In the genomic region with DNA sequence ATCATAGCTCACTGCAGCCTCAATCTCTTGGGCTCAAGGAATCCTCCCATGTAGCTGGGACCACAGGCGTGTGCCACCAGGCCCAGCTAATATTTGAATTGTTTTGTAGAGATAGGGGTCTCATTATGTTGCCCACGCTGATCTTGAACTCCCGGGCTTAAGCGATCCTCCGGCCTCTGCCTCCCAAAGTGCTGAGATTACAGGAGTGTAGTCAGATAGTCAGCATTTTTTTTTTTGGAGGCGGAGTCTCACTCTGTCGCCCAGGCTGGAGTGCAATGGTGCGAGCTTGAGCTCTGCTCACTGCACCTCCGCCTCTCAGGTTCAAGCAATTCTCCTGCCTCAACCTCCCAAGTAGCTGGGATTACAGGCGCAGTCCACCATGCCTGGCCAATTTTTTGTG, we compare ENCODE assay signal across 24 cellular contexts. TPM values are rescaled to one million over a fixed set of nuclear protein-coding genes. Genes with fewer than 3 reads are reported as not detected.
DNase-seq lines count a peak whose midpoint lies in the region; ATAC-seq, FAIRE-seq and TF ChIP-seq lines count a peak whose summit lies in the region.
"Had no signal": no experiment of that assay in that cellular context is flagged by ENCODE, and none has a peak within 500 bp of the region (broad histone marks: within the 10 kb centered on the region; RNA-seq: fewer than 3 reads in every experiment).

No MANE protein-coding gene starts in this region.

- H4K91ac ChIP-seq in H9 (ENCODE audit: insufficient read length, low read depth, low read length) = no peak overlapping the region

- no peak overlapping the region for H3K18ac ChIP-seq in H9 (ENCODE audit: insufficient read length, low read depth, low read length)

- H2BK15ac ChIP-seq in H9 (ENCODE audit: low read depth, low read length) = no peak overlapping the region

- in situ Hi-C loops in K562 (cut with MboI) = no loop called here
- in situ Hi-C loops in gastrocnemius medialis (cut with MboI; ENCODE audit: low sequenced_read_pairs in 4 of 4) = no loop called here

- TF ChIP-seq EP300 in K562 (IDR thresholded peaks at IDR 0.05; ENCODE audit: low read length) = no peak

- no peak overlapping the region for H3K14ac ChIP-seq in H9 (ENCODE audit: insufficient read depth, low read length)

- no peak for TF ChIP-seq CTCF in H9 (conservative IDR thresholded peaks at IDR 0.05)
- no peak for TF ChIP-seq CTCF in K562 (IDR thresholded peaks at IDR 0.05 in 2 of 3, conservative IDR thresholded peaks at IDR 0.05 in 1 of 3; ENCODE audit: insufficient read depth in 2 of 3, low read depth in 1 of 3, low read length in 3 of 3)
- TF ChIP-seq CTCF in gastrocnemius medialis (IDR thresholded peaks at IDR 0.05 in 4 of 5, conservative IDR thresholded peaks at IDR 0.05 in 1 of 5) = no peak

- CTCF ChIA-PET in activated CD4-positive, alpha-beta memory T cell treated with anti-CD3 and anti-CD28 coated beads, Interleukin-2, amount 10 ng/mL, durations not matched to agents 7 days and 5 days (lab: Charles Lee) = interaction anchor here (0.7 to 2.0 kb wide), 4 partner anchors 9 to 104 kb away, joined by 3 to 8 read pairs (median 4); a partner anchor contains a TSS
- CTCF ChIA-PET in activated CD4-positive, alpha-beta memory T cell treated with anti-CD3 and anti-CD28 coated beads for 36 hours (lab: Charles Lee) = interaction anchor here (1.1 to 3.0 kb wide), 4 partner anchors 14 to 104 kb away, joined by 5 to 13 read pairs (median 7); a partner anchor contains a TSS
- CTCF ChIA-PET in K562 (lab: Yijun Ruan, JAX; ENCODE audit: low intra/inter-chr PET ratio) = no interaction called here

- no CpG with 5 or more reads among the region's 10 CpGs for WGBS in H9 (ENCODE audit: extremely low coverage, insufficient read length, low lambda C conversion rate)
- 61% methylated on average over 10 of the region's 10 CpGs for WGBS in K562 (ENCODE audit: insufficient coverage, low coverage, missing lambda C conversion rate)

- no peak for FAIRE-seq in K562 (lab: Jason Lieb, UNC)
- FAIRE-seq: bronchial epithelial cell, H1 had no signal

- H4K8ac ChIP-seq in H9 (replicated peaks; ENCODE audit: insufficient read length, low read depth, low read length) = no peak overlapping the region

- no peak overlapping the region for H4K5ac ChIP-seq in H9 (ENCODE audit: insufficient read length, low read depth, low read length)

- no peaks in the 10 kb centered on the region for H3K9me3 Mint-ChIP-seq in activated CD4-positive, alpha-beta memory T cell treated with anti-CD3 and anti-CD28 coated beads, Interleukin-2, amount 10 ng/mL, durations not matched to agents 7 days and 5 days
- H3K9me3 Mint-ChIP-seq in activated CD4-positive, alpha-beta memory T cell treated with anti-CD3 and anti-CD28 coated beads for 36 hours = no peaks in the 10 kb centered on the region
- no peaks in the 10 kb centered on the region for H3K9me3 Mint-ChIP-seq in H9
- H3K9me3 Mint-ChIP-seq: effector memory CD8-positive, alpha-beta T cell; T-helper 1 cell treated with Interleukin-12 subunit alpha and Interleukin-12 subunit beta and Interleukin-4 antibody, amounts not matched to agents 30 μg/mL and 1 μg/mL, for 36 hours had no signal

- ATAC-seq in K562 (no peak), gastrocnemius medialis (no peak)
- ATAC-seq: effector memory CD8-positive, alpha-beta T cell; left colon had no signal

- H3K79me2 ChIP-seq in H9 (ENCODE audit: insufficient read depth, low read length) (no peaks in the 10 kb centered on the region), K562 (ENCODE audit: control insufficient read depth, insufficient read depth, low read length) (peaks cover 28% of the 10 kb centered on the region)

- H3K4me1 ChIP-seq in H9 (ENCODE audit: insufficient read depth, low read length) = no peaks in the 10 kb centered on the region
- peaks cover 3 to 15% of the 10 kb centered on the region in 2 experiments; a peak in 3 of 5 replicates for H3K4me1 ChIP-seq in K562 (replicated peaks in 1 of 2; ENCODE audit: control insufficient read depth in 2 of 2, insufficient read depth in 2 of 2, low read length in 2 of 2)
- 0 out of 2 replicates have a peak, but pooled peaks cover 2% of the 10 kb centered on the region for H3K4me1 ChIP-seq in SJCRH30
- peaks cover 5 to 11% of the 10 kb centered on the region in 2 donors for H3K4me1 ChIP-seq in gastrocnemius medialis

- H3K9ac ChIP-seq in H9 (ENCODE audit: extremely low read depth, insufficient read length, low read length) (no peak overlapping the region), K562 (ENCODE audit: insufficient read depth in 1 of 2, low read depth in 2 of 2, low read length in 2 of 2) (peak overlapping the region in 1 of 2 experiments; percentile 59; a peak in 1 of 4 replicates)

- H3K27ac Mint-ChIP-seq in activated CD4-positive, alpha-beta memory T cell treated with anti-CD3 and anti-CD28 coated beads, Interleukin-2, amount 10 ng/mL, durations not matched to agents 7 days and 5 days = no peak overlapping the region
- no peak overlapping the region for H3K27ac Mint-ChIP-seq in activated CD4-positive, alpha-beta memory T cell treated with anti-CD3 and anti-CD28 coated beads for 36 hours
- H3K27ac Mint-ChIP-seq in H9 = no peak overlapping the region
- H3K27ac Mint-ChIP-seq: T-helper 1 cell treated with Interleukin-12 subunit alpha and Interleukin-12 subunit beta and Interleukin-4 antibody, amounts not matched to agents 30 μg/mL and 1 μg/mL, for 36 hours had no signal

- H2BK5ac ChIP-seq in H9 (ENCODE audit: insufficient read length, low read length) = no peak overlapping the region

- H2BK120ac ChIP-seq in H9 (ENCODE audit: low read depth, low read length, poor library complexity, severe bottlenecking) = no peak overlapping the region

- intact Hi-C loops in activated CD4-positive, alpha-beta memory T cell treated with anti-CD3 and anti-CD28 coated beads for 36 hours (cut with micrococcal nuclease) = no loop called here
- intact Hi-C loops in K562 (cut with micrococcal nuclease) = no loop called here
- intact Hi-C loops in posterior vena cava (cut with DNase I) = no loop called here
- intact Hi-C loops in gastrocnemius medialis (cut with DNase I; ENCODE audit: low total_unique reads) = no loop called here

- H2BK12ac ChIP-seq in H9 (ENCODE audit: insufficient read length, low read depth, low read length) = no peak overlapping the region

- no peak for DNase-seq in activated CD4-positive, alpha-beta memory T cell treated with anti-CD3 and anti-CD28 coated beads, Interleukin-2, amount 10 ng/mL, durations not matched to agents 7 days and 5 days
- no peak for DNase-seq in activated CD4-positive, alpha-beta memory T cell treated with anti-CD3 and anti-CD28 coated beads for 36 hours
- peak; percentile 31 for DNase-seq in H9
- DNase-seq in K562 (ENCODE audit: extremely low read depth in 1 of 4, low spot score in 3 of 4) = peak in 1 of 4 experiments; percentile 35
- peak; percentile 11 for DNase-seq in posterior vena cava (ENCODE audit: low spot score)
- DNase-seq in SJCRH30 = no peak
- DNase-seq in gastrocnemius medialis = no peak
- DNase-seq in activated effector memory CD4-positive, alpha-beta T cell treated with anti-CD3 and anti-CD28 coated beads, Interleukin-2, amount 50 U/mL, for 16 hours = no peak
- DNase-seq: activated gamma-delta T cell; AML-193; amniotic stem cell; effector memory CD8-positive, alpha-beta T cell; foreskin melanocyte; GF-D8; Karpas-422; left colon; MV-4-11; ovary; stimulated activated CD4-positive, alpha-beta T cell treated with anti-CD3 and anti-CD28 coated beads, Interleukin-12 subunit alpha, Interleukin-12 subunit beta, amount 100 ng/mL, for 4 hours had no signal

- no peaks in the 10 kb centered on the region for H3K23me2 ChIP-seq in H9 (ENCODE audit: insufficient read length, low read depth, low read length, poor library complexity, severe bottlenecking)

- H3K79me1 ChIP-seq in H9 (ENCODE audit: insufficient read depth, low read depth, low read length, poor library complexity, severe bottlenecking) = no peaks in the 10 kb centered on the region

- no peak overlapping the region for H3T11ph ChIP-seq in H9 (ENCODE audit: low read length)

- no peak for TF ChIP-seq POLR2A in K562 (conservative IDR thresholded peaks at IDR 0.05)
- TF ChIP-seq POLR2A in gastrocnemius medialis (IDR thresholded peaks at IDR 0.05) = no peak

- H2AK5ac ChIP-seq in H9 (ENCODE audit: insufficient read length, low read length) = no peak overlapping the region

- H3K4me2 ChIP-seq in H9 (ENCODE audit: insufficient read depth, insufficient read length, low read length) (no peak overlapping the region), K562 (ENCODE audit: insufficient read depth, low read length) (no peak overlapping the region)

- H3K4me3 ChIP-seq in K562 (no peak overlapping the region), SJCRH30 (no peak overlapping the region), gastrocnemius medialis (no peak overlapping the region)
- H3K4me3 ChIP-seq: coronary artery, esophagus muscularis mucosa, ovary had no signal

- no peak overlapping the region for H3K56ac ChIP-seq in H9 (ENCODE audit: insufficient read length, low read depth, low read length)

- H3K27me3 ChIP-seq in H9 (ENCODE audit: insufficient read depth, low read length) (no peaks in the 10 kb centered on the region), K562 (ENCODE audit: control insufficient read depth in 2 of 2, insufficient read depth in 2 of 2, low read length in 2 of 2) (no peaks in the 10 kb centered on the region), SJCRH30 (no peaks in the 10 kb centered on the region; the same call in 1 of the 2 replicates), gastrocnemius medialis (no peaks in the 10 kb centered on the region)
- H3K27me3 ChIP-seq: esophagus muscularis mucosa, ovary had no signal

- TF ChIP-seq RAD21 in K562 (CRISPR knock-in tag; conservative IDR thresholded peaks at IDR 0.05 in 1 of 2, IDR thresholded peaks at IDR 0.05 in 1 of 2) = no peak

- H3K36me3 ChIP-seq in K562 (ENCODE audit: control insufficient read depth, insufficient read depth, low read length) (peaks cover 3% of the 10 kb centered on the region; the same call in 1 of the 3 replicates), SJCRH30 (no peaks in the 10 kb centered on the region), gastrocnemius medialis (no peaks in the 10 kb centered on the region)
- H3K36me3 ChIP-seq: ovary had no signal

- no peak overlapping the region for H2AFZ ChIP-seq in H9 (ENCODE audit: low read length)
- peak overlapping the region; percentile 49 for H2AFZ ChIP-seq in K562 (ENCODE audit: low read depth, low read length)

- H4K20me1 ChIP-seq in H9 (ENCODE audit: control insufficient read depth, insufficient read depth, insufficient read length) (no peaks in the 10 kb centered on the region), K562 (replicated peaks; ENCODE audit: control insufficient read depth, insufficient read depth, low read length) (no peaks in the 10 kb centered on the region; the same call in 1 of the 2 replicates)

- H3K27me3 Mint-ChIP-seq in activated CD4-positive, alpha-beta memory T cell treated with anti-CD3 and anti-CD28 coated beads, Interleukin-2, amount 10 ng/mL, durations not matched to agents 7 days and 5 days = no peaks in the 10 kb centered on the region
- no peaks in the 10 kb centered on the region for H3K27me3 Mint-ChIP-seq in activated CD4-positive, alpha-beta memory T cell treated with anti-CD3 and anti-CD28 coated beads for 36 hours
- H3K27me3 Mint-ChIP-seq in H9 (ENCODE audit: low read depth) = no peaks in the 10 kb centered on the region
- H3K27me3 Mint-ChIP-seq: effector memory CD8-positive, alpha-beta T cell had no signal

- H3K4ac ChIP-seq in H9 (ENCODE audit: low read depth, low read length) = no peak overlapping the region

- peaks cover 25% of the 10 kb centered on the region for H3K4me1 Mint-ChIP-seq in activated CD4-positive, alpha-beta memory T cell treated with anti-CD3 and anti-CD28 coated beads, Interleukin-2, amount 10 ng/mL, durations not matched to agents 7 days and 5 days
- H3K4me1 Mint-ChIP-seq in activated CD4-positive, alpha-beta memory T cell treated with anti-CD3 and anti-CD28 coated beads for 36 hours (ENCODE audit: low read depth) = peaks cover 18% of the 10 kb centered on the region
- peaks cover 4% of the 10 kb centered on the region in 2 experiments; a peak in 2 of 4 replicates for H3K4me1 Mint-ChIP-seq in H9

- POLR2A ChIA-PET in activated CD4-positive, alpha-beta memory T cell treated with anti-CD3 and anti-CD28 coated beads, Interleukin-2, amount 10 ng/mL, durations not matched to agents 7 days and 5 days (lab: Charles Lee) = interaction anchor here (0.7 to 8.2 kb wide), 8 partner anchors 9 to 408 kb away, joined by 3 to 86 read pairs (median 4); a partner anchor contains a TSS
- POLR2A ChIA-PET in activated CD4-positive, alpha-beta memory T cell treated with anti-CD3 and anti-CD28 coated beads for 36 hours (lab: Charles Lee) = interaction anchor here (1.0 to 2.0 kb wide), 4 partner anchors 14 to 29 kb away, joined by 3 to 10 read pairs (median 6); a partner anchor contains a TSS
- POLR2A ChIA-PET in K562 (lab: Yijun Ruan, JAX) = interaction anchor here (0.7 to 3.7 kb wide), 5 partner anchors 9 to 272 kb away, joined by 3 to 18 read pairs (median 6); a partner anchor contains a TSS

- H3K9me3 ChIP-seq in H9 (ENCODE audit: control insufficient read depth, low read depth, low read length) (no peaks in the 10 kb centered on the region), K562 (replicated peaks; ENCODE audit: control insufficient read depth, insufficient read depth, low read depth, low read length) (no peaks in the 10 kb centered on the region), SJCRH30 (replicated peaks) (no peaks in the 10 kb centered on the region), gastrocnemius medialis (no peaks in the 10 kb centered on the region)
- H3K9me3 ChIP-seq: esophagus muscularis mucosa, ovary had no signal

- H3K36me3 Mint-ChIP-seq in activated CD4-positive, alpha-beta memory T cell treated with anti-CD3 and anti-CD28 coated beads, Interleukin-2, amount 10 ng/mL, durations not matched to agents 7 days and 5 days (ENCODE audit: low read depth) = peaks cover 7% of the 10 kb centered on the region
- H3K36me3 Mint-ChIP-seq in activated CD4-positive, alpha-beta memory T cell treated with anti-CD3 and anti-CD28 coated beads for 36 hours = no peaks in the 10 kb centered on the region
- no peaks in the 10 kb centered on the region for H3K36me3 Mint-ChIP-seq in H9 (ENCODE audit: insufficient read depth in 1 of 3, low read depth in 3 of 3)

- no peaks in the 10 kb centered on the region for H3K9me1 ChIP-seq in K562 (ENCODE audit: control insufficient read depth, insufficient read depth, low read length)

- no TSS peak for BruUV-seq in K562 (replicated peaks; lab: Mats Ljungman, UMichigan)

- no peak overlapping the region for H3K23ac ChIP-seq in H9 (ENCODE audit: insufficient read length, low read depth, low read length)

- no peak overlapping the region for H2BK20ac ChIP-seq in H9 (ENCODE audit: low read depth, low read length, poor library complexity, severe bottlenecking)

- H3K4me3 Mint-ChIP-seq in activated CD4-positive, alpha-beta memory T cell treated with anti-CD3 and anti-CD28 coated beads, Interleukin-2, amount 10 ng/mL, durations not matched to agents 7 days and 5 days = peak overlapping the region; percentile 44
- no peak overlapping the region for H3K4me3 Mint-ChIP-seq in activated CD4-positive, alpha-beta memory T cell treated with anti-CD3 and anti-CD28 coated beads for 36 hours
- H3K4me3 Mint-ChIP-seq in H9 = no peak overlapping the region; a peak in 1 of 5 replicates

- H3K27ac ChIP-seq in H9 (ENCODE audit: insufficient read length, low read depth, low read length) = no peak overlapping the region
- no peak overlapping the region for H3K27ac ChIP-seq in K562 (ENCODE audit: extremely low read depth, low read depth, low read length)
- H3K27ac ChIP-seq in SJCRH30 = no peak overlapping the region
- no peak overlapping the region for H3K27ac ChIP-seq in gastrocnemius medialis
- H3K27ac ChIP-seq: coronary artery, esophagus muscularis mucosa, ovary had no signal

RNA-seq across cellular contexts. Expression of a gene that starts 1.6 kb away (rescaled TPM):
- 10 to 100 TPM; 55.3 to 57.7 TPM for total RNA-seq in activated CD4-positive, alpha-beta memory T cell treated with anti-CD3 and anti-CD28 coated beads, Interleukin-2, amount 10 ng/mL, durations not matched to agents 7 days and 5 days
- total RNA-seq in activated CD4-positive, alpha-beta memory T cell treated with anti-CD3 and anti-CD28 coated beads for 36 hours = 10 to 100 TPM; 56.8 to 61.1 TPM
- total RNA-seq in H9 (2021) (29.2 and 34.3 TPM in 2 replicates), K562 (2014; rRNA removed) (51.9 and 55.6 TPM in 2 replicates), K562 (2014; rRNA removed; fragmentation: Illumina TruSeq; extraction: Trizol) (60.7 and 64.7 TPM in 2 replicates), K562 (2015; rRNA removed; fragmentation: Illumina TruSeq; extraction: Trizol) (39.4 and 40.0 TPM in 2 replicates), K562 (2021) (59.8 and 65.4 TPM in 2 replicates), posterior vena cava (10 to 100 TPM; 64.6 to 70.1 TPM), gastrocnemius medialis (100 to 1,000 TPM; 142 to 197 (median 157) TPM)
- total RNA-seq in K562 (2011; cell fraction: chromatin; rRNA removed; ENCODE audit: low replicate concordance) = 44.4 and 117 TPM in 2 replicates
- total RNA-seq in K562 (2011; cell fraction: nucleolus; rRNA removed) = 28.4 and 35.0 TPM in 2 replicates
- 50.3 and 80.8 TPM in 2 replicates for total RNA-seq in K562 (2011; cell fraction: nucleoplasm; rRNA removed)
- polyA plus RNA-seq in K562 (2011; rRNA removed) (55.3 and 79.1 TPM in 2 replicates), K562 (2014; fragmentation: Illumina TruSeq; extraction: Trizol) (53.0 and 63.1 TPM in 2 replicates), K562 (2014; fragmentation: Nextera tagmentation; extraction: Ambion mirVana) (100 to 1,000 TPM; 217 to 221 TPM), K562 (2014; rRNA removed) (64.9 and 66.9 TPM in 2 replicates)
- 11.9 and 20.4 TPM in 2 replicates for polyA plus RNA-seq in K562 (2011; cell fraction: cytosol; rRNA removed)
- polyA plus RNA-seq in K562 (2011; cell fraction: nucleus; rRNA removed) = 10.9 and 15.1 TPM in 2 replicates
- polyA plus RNA-seq in K562 (2012) = 35.8 and 41.4 TPM in 2 replicates
- polyA minus RNA-seq in K562 (2011; rRNA and poly(A)+ RNA removed) = 128 and 139 TPM in 2 replicates
- polyA minus RNA-seq in K562 (2011; cell fraction: cytosol; rRNA and poly(A)+ RNA removed) = 24.2 and 30.4 TPM in 2 replicates
- polyA minus RNA-seq in K562 (2011; cell fraction: nucleus; rRNA and poly(A)+ RNA removed) = 10.5 and 15.2 TPM in 2 replicates
- 48.9 and 66.7 TPM in 2 replicates for total RNA-seq in SJCRH30 (2014; rRNA removed; shearing (Covaris generic))

RNA-seq across cellular contexts. Expression of a gene that starts 14.4 kb away (rescaled TPM):
- 10 to 100 TPM; 29.3 to 29.6 TPM for total RNA-seq in activated CD4-positive, alpha-beta memory T cell treated with anti-CD3 and anti-CD28 coated beads, Interleukin-2, amount 10 ng/mL, durations not matched to agents 7 days and 5 days
- total RNA-seq in activated CD4-positive, alpha-beta memory T cell treated with anti-CD3 and anti-CD28 coated beads for 36 hours = 10 to 100 TPM; 30.8 to 31.4 TPM
- total RNA-seq in H9 (2021) (30.4 and 31.4 TPM in 2 replicates), K562 (2014; rRNA removed) (7.9 and 8.0 TPM in 2 replicates), K562 (2014; rRNA removed; fragmentation: Illumina TruSeq; extraction: Trizol) (20.5 and 23.7 TPM in 2 replicates), K562 (2015; rRNA removed; fragmentation: Illumina TruSeq; extraction: Trizol) (17.5 and 19.5 TPM in 2 replicates), K562 (2021) (23.8 and 24.5 TPM in 2 replicates), posterior vena cava (10 to 100 TPM; 22.2 to 27.4 TPM), gastrocnemius medialis (10 to 100 TPM; 11.4 to 18.3 (median 13.6) TPM)
- 56.0 and 96.1 TPM in 2 replicates for total RNA-seq in K562 (2011; cell fraction: chromatin; rRNA removed; ENCODE audit: low replicate concordance)
- 27.0 and 27.3 TPM in 2 replicates for total RNA-seq in K562 (2011; cell fraction: nucleolus; rRNA removed)
- total RNA-seq in K562 (2011; cell fraction: nucleoplasm; rRNA removed) = 45.6 and 51.4 TPM in 2 replicates
- polyA plus RNA-seq in K562 (2011; rRNA removed) (36.5 and 41.2 TPM in 2 replicates), K562 (2014; fragmentation: Illumina TruSeq; extraction: Trizol) (22.5 and 26.4 TPM in 2 replicates), K562 (2014; fragmentation: Nextera tagmentation; extraction: Ambion mirVana) (10 to 100 TPM in 1 of 2 experiments, 1 to 10 TPM in 1; 7.9 to 11.1 TPM), K562 (2014; rRNA removed) (10.9 and 15.3 TPM in 2 replicates)
- 25.2 and 35.9 TPM in 2 replicates for polyA plus RNA-seq in K562 (2011; cell fraction: cytosol; rRNA removed)
- polyA plus RNA-seq in K562 (2011; cell fraction: nucleus; rRNA removed) = 23.4 and 28.7 TPM in 2 replicates
- polyA plus RNA-seq in K562 (2012) = 12.1 and 15.6 TPM in 2 replicates
- 65.8 and 74.0 TPM in 2 replicates for polyA minus RNA-seq in K562 (2011; rRNA and poly(A)+ RNA removed)
- polyA minus RNA-seq in K562 (2011; cell fraction: cytosol; rRNA and poly(A)+ RNA removed) = 23.2 and 24.9 TPM in 2 replicates
- polyA minus RNA-seq in K562 (2011; cell fraction: nucleus; rRNA and poly(A)+ RNA removed) = 15.1 and 31.1 TPM in 2 replicates
- total RNA-seq in SJCRH30 (2014; rRNA removed; shearing (Covaris generic)) = 21.8 and 22.5 TPM in 2 replicates

Comparison
In these comparisons a context has a peak if more than half of its experiments do, and no peak if none do; other contexts are left out.
1. DNase-seq: peak in H9 (single experiment) and posterior vena cava (single experiment); none in activated CD4-positive, alpha-beta memory T cell treated with anti-CD3 and anti-CD28 coated beads, Interleukin-2, amount 10 ng/mL, durations not matched to agents 7 days and 5 days (single experiment), activated CD4-positive, alpha-beta memory T cell treated with anti-CD3 and anti-CD28 coated beads for 36 hours (single experiment), SJCRH30 (0 of 2), gastrocnemius medialis (0 of 2) and activated effector memory CD4-positive, alpha-beta T cell treated with anti-CD3 and anti-CD28 coated beads, Interleukin-2, amount 50 U/mL, for 16 hours (single experiment).